1 cellular context compared by ENCODE assay signal in genomic region chr4:107719927-107720722, GRCh38.
TF ChIP-seq lines count a peak whose summit lies in the region.

Gene PAPSS1 (minus strand): TSS chr4:107720234. CDS start chr4:107720179, 55 bp downstream.

TF ChIP-seq in HepG2, 621 proteins besides CTCF, POLR2A, EP300 and RAD21 (continued from another document and continues in another):
- TF ChIP-seq, protein P1, sequence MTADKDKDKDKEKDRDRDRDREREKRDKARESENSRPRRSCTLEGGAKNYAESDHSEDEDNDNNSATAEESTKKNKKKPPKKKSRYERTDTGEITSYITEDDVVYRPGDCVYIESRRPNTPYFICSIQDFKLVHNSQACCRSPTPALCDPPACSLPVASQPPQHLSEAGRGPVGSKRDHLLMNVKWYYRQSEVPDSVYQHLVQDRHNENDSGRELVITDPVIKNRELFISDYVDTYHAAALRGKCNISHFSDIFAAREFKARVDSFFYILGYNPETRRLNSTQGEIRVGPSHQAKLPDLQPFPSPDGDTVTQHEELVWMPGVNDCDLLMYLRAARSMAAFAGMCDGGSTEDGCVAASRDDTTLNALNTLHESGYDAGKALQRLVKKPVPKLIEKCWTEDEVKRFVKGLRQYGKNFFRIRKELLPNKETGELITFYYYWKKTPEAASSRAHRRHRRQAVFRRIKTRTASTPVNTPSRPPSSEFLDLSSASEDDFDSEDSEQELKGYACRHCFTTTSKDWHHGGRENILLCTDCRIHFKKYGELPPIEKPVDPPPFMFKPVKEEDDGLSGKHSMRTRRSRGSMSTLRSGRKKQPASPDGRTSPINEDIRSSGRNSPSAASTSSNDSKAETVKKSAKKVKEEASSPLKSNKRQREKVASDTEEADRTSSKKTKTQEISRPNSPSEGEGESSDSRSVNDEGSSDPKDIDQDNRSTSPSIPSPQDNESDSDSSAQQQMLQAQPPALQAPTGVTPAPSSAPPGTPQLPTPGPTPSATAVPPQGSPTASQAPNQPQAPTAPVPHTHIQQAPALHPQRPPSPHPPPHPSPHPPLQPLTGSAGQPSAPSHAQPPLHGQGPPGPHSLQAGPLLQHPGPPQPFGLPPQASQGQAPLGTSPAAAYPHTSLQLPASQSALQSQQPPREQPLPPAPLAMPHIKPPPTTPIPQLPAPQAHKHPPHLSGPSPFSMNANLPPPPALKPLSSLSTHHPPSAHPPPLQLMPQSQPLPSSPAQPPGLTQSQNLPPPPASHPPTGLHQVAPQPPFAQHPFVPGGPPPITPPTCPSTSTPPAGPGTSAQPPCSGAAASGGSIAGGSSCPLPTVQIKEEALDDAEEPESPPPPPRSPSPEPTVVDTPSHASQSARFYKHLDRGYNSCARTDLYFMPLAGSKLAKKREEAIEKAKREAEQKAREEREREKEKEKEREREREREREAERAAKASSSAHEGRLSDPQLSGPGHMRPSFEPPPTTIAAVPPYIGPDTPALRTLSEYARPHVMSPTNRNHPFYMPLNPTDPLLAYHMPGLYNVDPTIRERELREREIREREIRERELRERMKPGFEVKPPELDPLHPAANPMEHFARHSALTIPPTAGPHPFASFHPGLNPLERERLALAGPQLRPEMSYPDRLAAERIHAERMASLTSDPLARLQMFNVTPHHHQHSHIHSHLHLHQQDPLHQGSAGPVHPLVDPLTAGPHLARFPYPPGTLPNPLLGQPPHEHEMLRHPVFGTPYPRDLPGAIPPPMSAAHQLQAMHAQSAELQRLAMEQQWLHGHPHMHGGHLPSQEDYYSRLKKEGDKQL (CRISPR knock-in tag; IDR thresholded peaks at IDR 0.05; ENCODE audit: low read depth) = no peak; the same call in 1 of the 2 replicates
- TF ChIP-seq ZNF564 (CRISPR knock-in tag; IDR thresholded peaks at IDR 0.05) (no peak), ZMYM4 (CRISPR knock-in tag; IDR thresholded peaks at IDR 0.05) (peak; percentile 61; the same call in 1 of the 2 replicates), HNRNPK (IDR thresholded peaks at IDR 0.05; ENCODE audit: low read depth, low read length, poor library complexity, severe bottlenecking) (no peak), PHF21A (CRISPR knock-in tag; IDR thresholded peaks at IDR 0.05) (peak; percentile 75), TEAD2 (CRISPR knock-in tag; IDR thresholded peaks at IDR 0.05) (no peak), TFAP4 (IDR thresholded peaks at IDR 0.05; ENCODE audit: borderline replicate concordance, low read depth) (no peak), ZNF672 (CRISPR knock-in tag; IDR thresholded peaks at IDR 0.05) (no peak), HNRNPLL (IDR thresholded peaks at IDR 0.05; ENCODE audit: low read depth, low read length, poor library complexity, severe bottlenecking) (peak; percentile 90), ZNF34 (CRISPR knock-in tag; IDR thresholded peaks at IDR 0.05; ENCODE audit: borderline replicate concordance) (0 out of 2 replicates have a peak, but pooled peaks have one; percentile 31), ZNF891 (CRISPR knock-in tag; IDR thresholded peaks at IDR 0.05) (peak; percentile 77; the same call in 1 of the 2 replicates), MBNL3 (CRISPR knock-in tag; conservative IDR thresholded peaks at IDR 0.05) (no peak), ZNF382 (CRISPR knock-in tag; IDR thresholded peaks at IDR 0.05; ENCODE audit: borderline replicate concordance) (no peak), TBX3 (IDR thresholded peaks at IDR 0.05; ENCODE audit: borderline replicate concordance) (no peak), PRDM10 (CRISPR knock-in tag; IDR thresholded peaks at IDR 0.05; ENCODE audit: low read depth) (no peak), FOXC1 (CRISPR knock-in tag; IDR thresholded peaks at IDR 0.05; ENCODE audit: borderline replicate concordance) (no peak; the same call in 1 of the 2 replicates), SMARCC2 (IDR thresholded peaks at IDR 0.05) (no peak), THYN1 (CRISPR knock-in tag; IDR thresholded peaks at IDR 0.05; ENCODE audit: borderline replicate concordance, low read depth) (no peak), HBP1 (CRISPR knock-in tag; IDR thresholded peaks at IDR 0.05; ENCODE audit: low read depth) (no peak), SKIL (CRISPR knock-in tag; IDR thresholded peaks at IDR 0.05; ENCODE audit: borderline replicate concordance) (no peak), ZNF512 (CRISPR knock-in tag; IDR thresholded peaks at IDR 0.05) (no peak), SMAD9 (CRISPR knock-in tag; IDR thresholded peaks at IDR 0.05) (no peak), ZNF782 (CRISPR knock-in tag; IDR thresholded peaks at IDR 0.05; ENCODE audit: borderline replicate concordance) (peak; percentile 85), HNRNPL (IDR thresholded peaks at IDR 0.05; ENCODE audit: low read depth, low read length) (0 out of 2 replicates have a peak, but pooled peaks have one; percentile 36), PHF5A (CRISPR knock-in tag; IDR thresholded peaks at IDR 0.05; ENCODE audit: low read depth, unreplicated experiment) (no peak), ZNF577 (CRISPR knock-in tag; IDR thresholded peaks at IDR 0.05; ENCODE audit: borderline replicate concordance, low read depth) (no peak), TCF12 (IDR thresholded peaks at IDR 0.05) (no peak), TCF12 (CRISPR knock-in tag; IDR thresholded peaks at IDR 0.05) (peak; percentile 90; the same call in 1 of the 2 replicates), ZFP36L1 (CRISPR knock-in tag; IDR thresholded peaks at IDR 0.05) (no peak), GATAD2A (CRISPR knock-in tag; IDR thresholded peaks at IDR 0.05) (peak; percentile 21; the same call in 1 of the 2 replicates), TBX2 (CRISPR knock-in tag; IDR thresholded peaks at IDR 0.05; ENCODE audit: borderline replicate concordance) (peak; percentile 71), FOXA3 (CRISPR knock-in tag; IDR thresholded peaks at IDR 0.05) (no peak), PRPF4 (IDR thresholded peaks at IDR 0.05; ENCODE audit: low read depth, low read length, poor library complexity, severe bottlenecking) (no peak), RFX3 (CRISPR knock-in tag; IDR thresholded peaks at IDR 0.05) (no peak), ZSCAN21 (CRISPR knock-in tag; IDR thresholded peaks at IDR 0.05; ENCODE audit: borderline replicate concordance) (no peak; the same call in 1 of the 2 replicates), KLF6 (CRISPR knock-in tag; IDR thresholded peaks at IDR 0.05) (peak; percentile 28; the same call in 1 of the 2 replicates), POLR2AphosphoS5 (IDR thresholded peaks at IDR 0.05; ENCODE audit: low read depth, low read length) (peak; percentile 69), ZSCAN30 (CRISPR knock-in tag; IDR thresholded peaks at IDR 0.05) (no peak)
- TF ChIP-seq, protein P2, sequence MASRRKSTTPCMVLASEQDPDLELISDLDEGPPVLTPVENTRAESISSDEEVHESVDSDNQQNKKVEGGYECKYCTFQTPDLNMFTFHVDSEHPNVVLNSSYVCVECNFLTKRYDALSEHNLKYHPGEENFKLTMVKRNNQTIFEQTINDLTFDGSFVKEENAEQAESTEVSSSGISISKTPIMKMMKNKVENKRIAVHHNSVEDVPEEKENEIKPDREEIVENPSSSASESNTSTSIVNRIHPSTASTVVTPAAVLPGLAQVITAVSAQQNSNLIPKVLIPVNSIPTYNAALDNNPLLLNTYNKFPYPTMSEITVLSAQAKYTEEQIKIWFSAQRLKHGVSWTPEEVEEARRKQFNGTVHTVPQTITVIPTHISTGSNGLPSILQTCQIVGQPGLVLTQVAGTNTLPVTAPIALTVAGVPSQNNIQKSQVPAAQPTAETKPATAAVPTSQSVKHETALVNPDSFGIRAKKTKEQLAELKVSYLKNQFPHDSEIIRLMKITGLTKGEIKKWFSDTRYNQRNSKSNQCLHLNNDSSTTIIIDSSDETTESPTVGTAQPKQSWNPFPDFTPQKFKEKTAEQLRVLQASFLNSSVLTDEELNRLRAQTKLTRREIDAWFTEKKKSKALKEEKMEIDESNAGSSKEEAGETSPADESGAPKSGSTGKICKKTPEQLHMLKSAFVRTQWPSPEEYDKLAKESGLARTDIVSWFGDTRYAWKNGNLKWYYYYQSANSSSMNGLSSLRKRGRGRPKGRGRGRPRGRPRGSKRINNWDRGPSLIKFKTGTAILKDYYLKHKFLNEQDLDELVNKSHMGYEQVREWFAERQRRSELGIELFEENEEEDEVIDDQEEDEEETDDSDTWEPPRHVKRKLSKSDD (CRISPR knock-in tag; IDR thresholded peaks at IDR 0.05; ENCODE audit: low read depth) = no peak
- TF ChIP-seq, protein P3, sequence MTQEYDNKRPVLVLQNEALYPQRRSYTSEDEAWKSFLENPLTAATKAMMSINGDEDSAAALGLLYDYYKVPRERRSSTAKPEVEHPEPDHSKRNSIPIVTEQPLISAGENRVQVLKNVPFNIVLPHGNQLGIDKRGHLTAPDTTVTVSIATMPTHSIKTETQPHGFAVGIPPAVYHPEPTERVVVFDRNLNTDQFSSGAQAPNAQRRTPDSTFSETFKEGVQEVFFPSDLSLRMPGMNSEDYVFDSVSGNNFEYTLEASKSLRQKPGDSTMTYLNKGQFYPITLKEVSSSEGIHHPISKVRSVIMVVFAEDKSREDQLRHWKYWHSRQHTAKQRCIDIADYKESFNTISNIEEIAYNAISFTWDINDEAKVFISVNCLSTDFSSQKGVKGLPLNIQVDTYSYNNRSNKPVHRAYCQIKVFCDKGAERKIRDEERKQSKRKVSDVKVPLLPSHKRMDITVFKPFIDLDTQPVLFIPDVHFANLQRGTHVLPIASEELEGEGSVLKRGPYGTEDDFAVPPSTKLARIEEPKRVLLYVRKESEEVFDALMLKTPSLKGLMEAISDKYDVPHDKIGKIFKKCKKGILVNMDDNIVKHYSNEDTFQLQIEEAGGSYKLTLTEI (CRISPR knock-in tag; conservative IDR thresholded peaks at IDR 0.05) = no peak
- TF ChIP-seq, protein P4, sequence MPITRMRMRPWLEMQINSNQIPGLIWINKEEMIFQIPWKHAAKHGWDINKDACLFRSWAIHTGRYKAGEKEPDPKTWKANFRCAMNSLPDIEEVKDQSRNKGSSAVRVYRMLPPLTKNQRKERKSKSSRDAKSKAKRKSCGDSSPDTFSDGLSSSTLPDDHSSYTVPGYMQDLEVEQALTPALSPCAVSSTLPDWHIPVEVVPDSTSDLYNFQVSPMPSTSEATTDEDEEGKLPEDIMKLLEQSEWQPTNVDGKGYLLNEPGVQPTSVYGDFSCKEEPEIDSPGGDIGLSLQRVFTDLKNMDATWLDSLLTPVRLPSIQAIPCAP (CRISPR knock-in tag; IDR thresholded peaks at IDR 0.05; ENCODE audit: low read depth) = no peak
